ENCODE assay signal across 30 cellular contexts in the genomic region with DNA sequence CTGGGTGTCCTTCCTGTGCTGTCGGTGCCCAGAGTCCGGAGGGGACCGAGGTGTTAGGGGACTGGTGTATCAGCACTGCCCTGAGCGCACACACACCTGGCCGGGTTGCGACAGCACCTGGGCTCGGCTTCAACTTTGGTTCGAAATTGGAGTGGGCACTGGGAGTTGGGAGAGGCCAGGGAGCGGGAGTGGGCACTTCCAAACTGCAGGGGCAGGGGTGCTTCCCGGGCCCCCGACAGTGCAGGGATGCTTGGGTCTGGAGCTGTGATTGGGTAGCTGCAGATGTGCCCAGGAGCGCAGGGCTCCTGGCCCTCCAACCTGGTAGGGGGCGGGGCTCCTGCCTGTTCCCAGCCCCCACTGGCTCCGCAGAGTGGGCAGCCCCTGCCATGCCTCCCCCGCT.
"Had no signal": no experiment of that assay in that cellular context is flagged by ENCODE, and none has a peak within 500 bp of the region (broad histone marks: within the 10 kb centered on the region; RNA-seq: fewer than 3 reads in every experiment).

No MANE protein-coding gene starts in this region.

- H3K36me3 Mint-ChIP-seq: natural killer cell had no signal

- H3K4me3 Mint-ChIP-seq: mesothelial cell of epicardium; naive B cell; natural killer cell; nephron progenitor cell; neural progenitor cell; stimulated activated naive B cell treated with anti-CD40 and anti-IgM and Interleukin-4, amounts not matched to agents 10 μg/mL and 1 μg/mL and 100 μg/mL, for 72 hours; type B pancreatic cell had no signal

- H3K9ac ChIP-seq: neural progenitor cell had no signal

- H3K27me3 Mint-ChIP-seq: naive B cell; progenitor cell of endocrine pancreas; stimulated activated naive B cell treated with anti-CD40 and anti-IgM and Interleukin-4, amounts not matched to agents 10 μg/mL and 1 μg/mL and 100 μg/mL, for 72 hours; type B pancreatic cell had no signal

- ATAC-seq: left colon; left lung; natural killer cell; right cardiac atrium; sciatic nerve; stimulated activated naive B cell treated with anti-CD40 and anti-IgM and Interleukin-4, amounts not matched to agents 10 μg/mL and 1 μg/mL and 100 μg/mL, for 72 hours; stimulated activated naive CD8-positive, alpha-beta T cell treated with anti-CD3 and anti-CD28 coated beads, Interleukin-15, Interleukin-2, amounts not matched to agents 100 U/mL and 50 U/mL, for 24 hours had no signal

- H3K27ac ChIP-seq: left lung, neural progenitor cell, ovary, skin epidermis, stomach, suprapubic skin, thoracic aorta, tibial artery, uterus had no signal

- H3K4me2 ChIP-seq: neural progenitor cell had no signal

- H3K27ac Mint-ChIP-seq: mesothelial cell of epicardium; naive B cell; natural killer cell; nephron progenitor cell; neural progenitor cell; progenitor cell of endocrine pancreas; stimulated activated naive B cell treated with anti-CD40 and anti-IgM and Interleukin-4, amounts not matched to agents 10 μg/mL and 1 μg/mL and 100 μg/mL, for 72 hours; type B pancreatic cell had no signal

- H3K9me3 Mint-ChIP-seq: natural killer cell had no signal

- H3K4me1 Mint-ChIP-seq: mesothelial cell of epicardium, neural progenitor cell had no signal

- H3K36me3 ChIP-seq: left lung, neural progenitor cell, ovary, stomach, suprapubic skin, thoracic aorta, tibial artery, uterus had no signal

- H2AFZ ChIP-seq: neural progenitor cell had no signal

- H3K4me3 ChIP-seq: left lung, lung, neural progenitor cell, ovary, skin epidermis, stomach, suprapubic skin, thoracic aorta, tibial artery, uterus had no signal

- H3K9me3 ChIP-seq: ovary, stomach, suprapubic skin, tibial artery, uterus had no signal

- H3K27me3 ChIP-seq: left lung, neural progenitor cell, ovary, stomach, suprapubic skin, tibial artery, uterus had no signal

- DNase-seq: hypothalamus; islet precursor cell; kidney glomerular epithelial cell; left colon; left lung; mesendoderm; naive B cell; natural killer cell; nephron progenitor cell; ovary; retina; right cardiac atrium; stimulated activated CD4-positive, alpha-beta T cell treated with anti-CD3 and anti-CD28 coated beads, Interleukin-12 subunit alpha, Interleukin-12 subunit beta, amount 100 ng/mL, for 4 hours; stimulated activated CD4-positive, alpha-beta T cell treated with anti-CD3 and anti-CD28 coated beads, Interleukin-15, amount 100 ng/mL, for 24 hours; stimulated activated CD4-positive, alpha-beta T cell treated with anti-CD3 and anti-CD28 coated beads, Interleukin-2, amount 100 ng/mL, for 24 hours; stimulated activated CD4-positive, alpha-beta T cell treated with anti-CD3 and anti-CD28 coated beads, Interleukin-4, amount 100 ng/mL, for 1 hour; stimulated activated naive B cell treated with anti-CD40 and anti-IgM and Interleukin-4, amounts not matched to agents 10 μg/mL and 1 μg/mL and 100 μg/mL, for 72 hours; stimulated activated naive CD8-positive, alpha-beta T cell treated with anti-CD3 and anti-CD28 coated beads, Interleukin-15, Interleukin-2, amounts not matched to agents 100 U/mL and 50 U/mL, for 24 hours; stomach; tibial artery; uterus had no signal

- H3K4me1 ChIP-seq: left lung, neural progenitor cell, suprapubic skin, tibial artery, uterus had no signal
